In genomic region chr1:10286244-10286643, GRCh38 we compare ENCODE assay signal across 19 cellular contexts.
DNase-seq lines count a peak whose midpoint lies in the region; ATAC-seq and TF ChIP-seq lines count a peak whose summit lies in the region.
"Had no signal": no experiment of that assay in that cellular context is flagged by ENCODE, and none has a peak within 500 bp of the region (broad histone marks: within the 10 kb centered on the region; RNA-seq: fewer than 3 reads in every experiment).

No MANE protein-coding gene starts in this region.

- H3K36me3 ChIP-seq in right atrium auricular region (peaks cover 49% of the 10 kb centered on the region), gastrocnemius medialis (peaks cover 0 to 47% of the 10 kb centered on the region in 2 donors), colonic mucosa (no peaks in the 10 kb centered on the region), SJCRH30 (peaks cover 29% of the 10 kb centered on the region)

- H3K27me3 ChIP-seq in right atrium auricular region (no peaks in the 10 kb centered on the region), gastrocnemius medialis (no peaks in the 10 kb centered on the region), colonic mucosa (no peaks in the 10 kb centered on the region), SJCRH30 (no peaks in the 10 kb centered on the region)
- H3K27me3 ChIP-seq: neutrophil had no signal

- H3K4me1 ChIP-seq in right atrium auricular region (peaks cover 0 to 37% of the 10 kb centered on the region in 2 donors), gastrocnemius medialis (peaks cover 40 to 61% of the 10 kb centered on the region in 2 donors), colonic mucosa (no peaks in the 10 kb centered on the region), SJCRH30 (no peaks in the 10 kb centered on the region)

- H3K9ac ChIP-seq in colonic mucosa (ENCODE audit: low read depth in 2 of 2, low read length in 2 of 2), result no peak overlapping the region
- H3K9ac ChIP-seq: KMS-11 had no signal

- DNase-seq in Ammon's horn (ENCODE audit: low spot score), result peak; percentile 35
- DNase-seq in right atrium auricular region (ENCODE audit: low spot score), result no peak
- peak; percentile 82 to 89 for DNase-seq in gastrocnemius medialis
- DNase-seq in KBM-7, result no peak
- no peak for DNase-seq in colonic mucosa
- no peak for DNase-seq in SJCRH30
- DNase-seq: activated CD4-positive, alpha-beta T cell treated with anti-CD3 and anti-CD28 coated beads, Interleukin-2, amount 10 ng/mL, durations not matched to agents 7 days and 5 days; activated naive CD4-positive, alpha-beta T cell treated with anti-CD3 and anti-CD28 coated beads, Interleukin-2, amount 50 U/mL, for 16 hours; activated T-cell treated with anti-CD3 and anti-CD28 coated beads for 4 hours; CD4-positive, alpha-beta memory T cell; effector memory CD4-positive, alpha-beta T cell; NCI-H82 had no signal

- TF ChIP-seq POLR2A in gastrocnemius medialis (IDR thresholded peaks at IDR 0.05), result peak in 1 of 2 donors; percentile 25

- H3K9me3 ChIP-seq in right atrium auricular region, result no peaks in the 10 kb centered on the region
- no peaks in the 10 kb centered on the region for H3K9me3 ChIP-seq in gastrocnemius medialis
- H3K9me3 ChIP-seq in colonic mucosa, result no peaks in the 10 kb centered on the region
- no peaks in the 10 kb centered on the region for H3K9me3 ChIP-seq in SJCRH30 (replicated peaks)
- H3K9me3 ChIP-seq: neutrophil had no signal

- peak; percentile 83 to 87 for ATAC-seq in gastrocnemius medialis
- no peak for ATAC-seq in HG02798 (IDR thresholded peaks at IDR 0.05; ENCODE audit: poor library complexity, unreplicated experiment)
- ATAC-seq: Panc1 had no signal

- H3K4me3 ChIP-seq in right atrium auricular region, result no peak overlapping the region
- no peak overlapping the region for H3K4me3 ChIP-seq in gastrocnemius medialis
- no peak overlapping the region for H3K4me3 ChIP-seq in colonic mucosa
- no peak overlapping the region for H3K4me3 ChIP-seq in SJCRH30
- H3K4me3 ChIP-seq: skin epidermis had no signal

- in situ Hi-C loops in gastrocnemius medialis (cut with MboI; ENCODE audit: low sequenced_read_pairs in 4 of 4) (loop anchor here in 1 of 4 donors (10.0 kb wide), 1 partner anchor 71 kb away; the partner anchor contains the start of gene KIF1B), KBM-7 (cut with MboI; ENCODE audit: low pct_unique_long_range_greater_than_20kb, low sequenced_read_pairs) (no loop called here)

- intact Hi-C loops in gastrocnemius medialis (cut with DNase I; ENCODE audit: low total_unique reads) (loop anchor here (1.0 kb wide), 1 partner anchor 74 kb away; no protein-coding TSS in a partner anchor), colonic mucosa (cut with DNase I) (no loop called here)

- TF ChIP-seq CTCF in right atrium auricular region (IDR thresholded peaks at IDR 0.05) (no peak), gastrocnemius medialis (IDR thresholded peaks at IDR 0.05 in 4 of 5, conservative IDR thresholded peaks at IDR 0.05 in 1 of 5) (no peak), colonic mucosa (IDR thresholded peaks at IDR 0.05) (no peak)

- H3K27ac ChIP-seq in cingulate gyrus (ENCODE audit: low read depth, low read length) (peak overlapping the region; percentile 31), right atrium auricular region (peak overlapping the region; percentile 72 to 79), gastrocnemius medialis (peak overlapping the region; percentile 83 to 92 (median 90)), colonic mucosa (no peak overlapping the region), SJCRH30 (no peak overlapping the region)
- H3K27ac ChIP-seq: HL-60, KMS-11, neutrophil, skin epidermis had no signal

Comparison
In these comparisons a context has a peak if more than half of its experiments do, and no peak if none do; other contexts are left out.
1. DNase-seq: peak in Ammon's horn (single experiment) and gastrocnemius medialis (2 of 2); none in right atrium auricular region (single experiment), KBM-7 (single experiment), colonic mucosa (single experiment) and SJCRH30 (0 of 2).
2. H3K27ac ChIP-seq: peak in cingulate gyrus (single experiment), right atrium auricular region (2 of 2) and gastrocnemius medialis (4 of 4); none in colonic mucosa (single experiment) and SJCRH30 (single experiment).